ENCODE assay signal across 5 cellular contexts in the genomic region with DNA sequence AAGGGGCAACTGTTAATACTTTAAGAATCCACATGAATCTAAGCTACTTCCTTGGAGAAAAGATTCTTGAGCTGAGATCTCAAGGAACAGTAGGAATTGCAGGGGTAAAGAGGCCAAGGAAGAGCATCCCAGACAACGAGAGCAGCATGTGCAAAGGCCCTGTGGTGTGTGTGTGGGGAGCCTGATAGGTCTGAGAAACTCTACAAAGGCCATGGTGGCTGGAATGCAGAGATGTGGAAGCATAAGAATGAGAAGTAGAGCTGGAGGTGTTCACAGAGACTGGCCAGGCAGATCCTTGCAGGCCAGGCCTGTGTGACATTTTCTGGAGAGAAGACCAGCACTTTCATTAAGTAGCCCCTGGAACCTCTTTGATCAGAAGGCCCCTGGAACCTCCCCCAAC.
A peak's percentile ranks its signal among the peaks of the same experiment; 100 is the strongest.
DNase-seq lines count a peak whose midpoint lies in the region; FAIRE-seq and TF ChIP-seq lines count a peak whose summit lies in the region.
"Not testable (repeated sequence)": the region's sequence is repeated elsewhere in the genome, so short reads cannot be mapped to it uniquely, and the experiment has no call there.

No MANE protein-coding gene starts in this region.

- peak; percentile 94 for FAIRE-seq in urothelium cell line (lab: Jason Lieb, UNC)

- H3K4me1 Mint-ChIP-seq in activated naive CD4-positive, alpha-beta T cell treated with anti-CD3 and anti-CD28 coated beads for 36 hours (ENCODE audit: low read depth), result peaks cover 12% of the 10 kb centered on the region
- peaks cover 14% of the 10 kb centered on the region for H3K4me1 Mint-ChIP-seq in activated naive CD8-positive, alpha-beta T cell (ENCODE audit: low read depth)

- not testable (repeated sequence) for H3K9me3 Mint-ChIP-seq in activated naive CD4-positive, alpha-beta T cell treated with anti-CD3 and anti-CD28 coated beads for 36 hours; activated naive CD8-positive, alpha-beta T cell (ENCODE audit: low read depth)

- CTCF ChIA-PET in HEK293 (lab: Yijun Ruan, JAX), result interaction anchor here (1.8 kb wide), 1 partner anchor 314 kb away, joined by 9 read pairs; no protein-coding TSS in a partner anchor
- CTCF ChIA-PET in activated naive CD4-positive, alpha-beta T cell treated with anti-CD3 and anti-CD28 coated beads for 36 hours (lab: Charles Lee), result not testable (repeated sequence)

- DNase-seq in activated naive CD4-positive, alpha-beta T cell treated with anti-CD3 and anti-CD28 coated beads for 36 hours; urothelium cell line (ENCODE audit: low spot score): not testable (repeated sequence)
- DNase-seq in mesenteric fat pad (ENCODE audit: low spot score), result peak; percentile 72

- intact Hi-C loops in activated naive CD4-positive, alpha-beta T cell treated with anti-CD3 and anti-CD28 coated beads for 36 hours (cut with micrococcal nuclease), result not testable (repeated sequence)

- H3K4me3 ChIP-seq in HEK293 (ENCODE audit: low read depth, low read length), result not testable (repeated sequence)

- H3K36me3 Mint-ChIP-seq in activated naive CD4-positive, alpha-beta T cell treated with anti-CD3 and anti-CD28 coated beads for 36 hours (ENCODE audit: low read depth), result peaks cover 46% of the 10 kb centered on the region
- H3K36me3 Mint-ChIP-seq in activated naive CD8-positive, alpha-beta T cell, result not testable (repeated sequence)

- H3K9me3 ChIP-seq in HEK293 (ENCODE audit: control insufficient read depth, insufficient read depth, low read depth, low read length), result not testable (repeated sequence)

- H3K27me3 Mint-ChIP-seq in activated naive CD4-positive, alpha-beta T cell treated with anti-CD3 and anti-CD28 coated beads for 36 hours (ENCODE audit: low read depth); activated naive CD8-positive, alpha-beta T cell: not testable (repeated sequence)

- TF ChIP-seq CTCF in HEK293 (tag by site-specific recombination; IDR thresholded peaks at IDR 0.05), result not testable (repeated sequence)

- not testable (repeated sequence) for H3K27ac ChIP-seq in HEK293 (ENCODE audit: extremely low read depth, low read depth, low read length)

- POLR2A ChIA-PET in HEK293 (lab: Yijun Ruan, JAX), result not testable (repeated sequence)

- H3K4me1 ChIP-seq in HEK293 (ENCODE audit: control insufficient read depth, insufficient read depth, low read length), result not testable (repeated sequence)

- H3K4me3 Mint-ChIP-seq in activated naive CD4-positive, alpha-beta T cell treated with anti-CD3 and anti-CD28 coated beads for 36 hours; activated naive CD8-positive, alpha-beta T cell: not testable (repeated sequence)

- peaks cover 25 to 87% of the 10 kb centered on the region in 2 experiments for H3K36me3 ChIP-seq in HEK293 (ENCODE audit: control insufficient read depth in 2 of 2, insufficient read depth in 1 of 2, low read length in 2 of 2)

- H3K27ac Mint-ChIP-seq in activated naive CD4-positive, alpha-beta T cell treated with anti-CD3 and anti-CD28 coated beads for 36 hours, result peak overlapping the region; percentile 8
- peak overlapping the region; percentile 34 for H3K27ac Mint-ChIP-seq in activated naive CD8-positive, alpha-beta T cell

TF ChIP-seq in HEK293, 187 proteins besides CTCF, POLR2A, EP300 and RAD21:
- peak; percentile 94 for TF ChIP-seq ZNF623 (tag by site-specific recombination; IDR thresholded peaks at IDR 0.05)
